27 cellular contexts compared by ENCODE assay signal in the genomic region with DNA sequence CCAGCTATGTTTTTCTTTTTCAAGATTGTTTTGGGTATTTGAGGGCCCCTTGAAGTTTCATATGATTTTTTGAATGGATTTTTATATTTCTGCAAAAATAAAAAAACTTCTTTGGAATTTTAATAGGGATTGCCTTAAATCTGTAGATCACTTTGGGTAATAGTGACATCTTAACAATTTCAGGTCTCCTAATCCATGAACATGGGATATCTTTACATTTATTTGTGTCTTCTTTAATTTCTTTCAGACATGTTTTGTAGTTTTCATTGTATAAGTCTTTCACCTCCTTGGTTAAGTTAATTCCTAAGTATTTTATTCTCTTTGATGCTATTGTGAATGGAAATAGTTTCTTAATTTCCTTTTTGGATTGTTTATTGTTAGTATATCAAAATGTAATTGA.
"Had no signal": no experiment of that assay in that cellular context is flagged by ENCODE, and none has a peak within 500 bp of the region (broad histone marks: within the 10 kb centered on the region; RNA-seq: fewer than 3 reads in every experiment).

No MANE protein-coding gene starts in this region.

- H3K27me3 Mint-ChIP-seq: stimulated activated memory B cell treated with anti-CD40 and anti-IgM and Interleukin-4, amounts not matched to agents 10 μg/mL and 1 μg/mL and 100 μg/mL, for 72 hours; stimulated activated naive CD8-positive, alpha-beta T cell treated with anti-CD3 and anti-CD28 coated beads, Interleukin-15, amount 100 ng/mL, for 72 hours; type B pancreatic cell had no signal

- DNase-seq: islet precursor cell; left ventricle myocardium inferior; midbrain; mucosa of descending colon; naive thymus-derived CD8-positive, alpha-beta T cell; nucleus accumbens; pancreas; posterior cingulate gyrus; retina; right cardiac atrium; stimulated activated CD4-positive, alpha-beta T cell treated with anti-CD3 and anti-CD28 coated beads, Interleukin-1b, Interleukin-23, amount 100 ng/mL, for 48 hours; stimulated activated CD4-positive, alpha-beta T cell treated with anti-CD3 and anti-CD28 coated beads, Interleukin-2, amount 100 ng/mL, for 48 hours; stimulated activated CD4-positive, alpha-beta T cell treated with anti-CD3 and anti-CD28 coated beads, Interleukin-4, amount 100 ng/mL, for 4 hours; stimulated activated CD8-positive, alpha-beta memory T cell treated with anti-CD3 and anti-CD28 coated beads, Interleukin-4, amount 100 ng/mL, for 48 hours; stimulated activated naive CD4-positive, alpha-beta T cell treated with Interleukin-2 at 50 U/mL for 16 hours; stimulated activated naive CD8-positive, alpha-beta T cell treated with anti-CD3 and anti-CD28 coated beads, Interleukin-15, amount 100 ng/mL, for 72 hours; substantia nigra; uterus had no signal

- ATAC-seq: mucosa of descending colon; naive thymus-derived CD8-positive, alpha-beta T cell; pancreas; right cardiac atrium; sciatic nerve; stimulated activated memory B cell treated with anti-CD40 and anti-IgM and Interleukin-4, amounts not matched to agents 10 μg/mL and 1 μg/mL and 100 μg/mL, for 72 hours; stimulated activated naive CD8-positive, alpha-beta T cell treated with anti-CD3 and anti-CD28 coated beads, Interleukin-15, amount 100 ng/mL, for 72 hours had no signal

- H3K27ac ChIP-seq: left ventricle myocardium inferior, pancreas, prostate gland, skin epidermis, tibial nerve, uterus had no signal

- H3K4me1 Mint-ChIP-seq: naive thymus-derived CD8-positive, alpha-beta T cell; stimulated activated memory B cell treated with anti-CD40 and anti-IgM and Interleukin-4, amounts not matched to agents 10 μg/mL and 1 μg/mL and 100 μg/mL, for 72 hours; stimulated activated naive CD8-positive, alpha-beta T cell treated with anti-CD3 and anti-CD28 coated beads, Interleukin-15, amount 100 ng/mL, for 72 hours had no signal

- H3K9me3 ChIP-seq: prostate gland had no signal

- H3K4me1 ChIP-seq: left ventricle myocardium inferior, pancreas, prostate gland, uterus had no signal

- H3K27ac Mint-ChIP-seq: naive thymus-derived CD8-positive, alpha-beta T cell; nephron; stimulated activated memory B cell treated with anti-CD40 and anti-IgM and Interleukin-4, amounts not matched to agents 10 μg/mL and 1 μg/mL and 100 μg/mL, for 72 hours; stimulated activated naive CD8-positive, alpha-beta T cell treated with anti-CD3 and anti-CD28 coated beads, Interleukin-15, amount 100 ng/mL, for 72 hours; type B pancreatic cell had no signal

- H3K4me3 ChIP-seq: left ventricle myocardium inferior, lung, mucosa of descending colon, pancreas, prostate gland, skin epidermis, tibial nerve, uterus had no signal

- H3K9me3 Mint-ChIP-seq: stimulated activated naive CD8-positive, alpha-beta T cell treated with anti-CD3 and anti-CD28 coated beads, Interleukin-15, amount 100 ng/mL, for 72 hours had no signal

- H3K36me3 ChIP-seq: pancreas, prostate gland, uterus had no signal

- H3K27me3 ChIP-seq: pancreas, tibial nerve, uterus had no signal

- H3K4me3 Mint-ChIP-seq: naive thymus-derived CD8-positive, alpha-beta T cell; nephron; neural crest cell; stimulated activated memory B cell treated with anti-CD40 and anti-IgM and Interleukin-4, amounts not matched to agents 10 μg/mL and 1 μg/mL and 100 μg/mL, for 72 hours; stimulated activated naive CD8-positive, alpha-beta T cell treated with anti-CD3 and anti-CD28 coated beads, Interleukin-15, amount 100 ng/mL, for 72 hours; type B pancreatic cell had no signal
